In genomic region chr12:123237646-123238329, GRCh38 we compare ENCODE assay signal across 8 cellular contexts. TPM values are rescaled to one million over a fixed set of nuclear protein-coding genes. Genes with fewer than 3 reads are reported as not detected.
A peak's percentile ranks its signal among the peaks of the same experiment; 100 is the strongest.
DNase-seq lines count a peak whose midpoint lies in the region; ATAC-seq, FAIRE-seq and TF ChIP-seq lines count a peak whose summit lies in the region.

No MANE protein-coding gene starts in this region.

- 55 to 60% (median 58%) methylated on average over 6 of the region's 6 CpGs for WGBS in heart left ventricle, 4 donors
- WGBS in sigmoid colon, 2 donors, result 47 to 55% methylated on average over 6 of the region's 6 CpGs

- intact Hi-C loops in heart left ventricle (cut with DNase I), result loop anchor here in 9 of 10 donors (5.0 to 10.0 kb wide), 7 partner anchors 193 to 443 kb away; partner anchors contain the start of gene ARL6IP4 (in 4 of the 9)
- intact Hi-C loops in sigmoid colon (cut with DNase I), result loop anchor here (2.0 kb wide), 1 partner anchor 377 kb away; no protein-coding TSS in a partner anchor

- TF ChIP-seq POLR2A in heart left ventricle (IDR thresholded peaks at IDR 0.05), result no peak
- TF ChIP-seq POLR2A in sigmoid colon (IDR thresholded peaks at IDR 0.05), result no peak

- peak overlapping the region; percentile 71 for H3K27ac Mint-ChIP-seq in activated naive CD4-positive, alpha-beta T cell treated with anti-CD3 and anti-CD28 coated beads, Interleukin-2, amount 50 U/mL, for 24 hours

- H3K4me3 ChIP-seq in SK-N-MC, result no peak overlapping the region
- H3K4me3 ChIP-seq in heart left ventricle, result no peak overlapping the region
- no peak overlapping the region for H3K4me3 ChIP-seq in sigmoid colon

- peak overlapping the region; percentile 59 for H3K27ac ChIP-seq in SK-N-MC
- no peak overlapping the region for H3K27ac ChIP-seq in heart left ventricle
- peak overlapping the region in 2 of 4 donors; percentile 38 to 60 for H3K27ac ChIP-seq in sigmoid colon

- no peak for ATAC-seq in heart left ventricle
- no peak for ATAC-seq in GM21737 (IDR thresholded peaks at IDR 0.05; ENCODE audit: unreplicated experiment)
- ATAC-seq in GM21515 (IDR thresholded peaks at IDR 0.05; ENCODE audit: unreplicated experiment), result no peak

- peaks cover 5% of the 10 kb centered on the region for H3K36me3 Mint-ChIP-seq in activated naive CD4-positive, alpha-beta T cell treated with anti-CD3 and anti-CD28 coated beads, Interleukin-2, amount 50 U/mL, for 24 hours

- TF ChIP-seq CTCF in heart left ventricle (IDR thresholded peaks at IDR 0.05) (peak; percentile 68 to 82 (median 74)), sigmoid colon (IDR thresholded peaks at IDR 0.05) (peak; percentile 56 to 72 (median 66))

- H3K27me3 Mint-ChIP-seq in activated naive CD4-positive, alpha-beta T cell treated with anti-CD3 and anti-CD28 coated beads, Interleukin-2, amount 50 U/mL, for 24 hours, result no peaks in the 10 kb centered on the region

- in situ Hi-C loops in Caki2 (cut with HindIII; ENCODE audit: low pct_unique_long_range_greater_than_20kb, low sequenced_read_pairs), result loop anchor here (25.0 kb wide), 1 partner anchor 200 kb away; no protein-coding TSS in a partner anchor

- H3K9me3 Mint-ChIP-seq in activated naive CD4-positive, alpha-beta T cell treated with anti-CD3 and anti-CD28 coated beads, Interleukin-2, amount 50 U/mL, for 24 hours, result no peaks in the 10 kb centered on the region

- H3K9ac ChIP-seq in SK-N-MC (ENCODE audit: insufficient read length), result no peak overlapping the region

- no peak for TF ChIP-seq EP300 in sigmoid colon (IDR thresholded peaks at IDR 0.05)

- DNase-seq in Caki2 (ENCODE audit: low read depth) (peak; percentile 41), HTR-8/SVneo (ENCODE audit: insufficient read length, low spot score) (peak; percentile 51), SK-N-MC (ENCODE audit: low read depth, low spot score) (no peak), heart left ventricle (peak; percentile 50 to 72 (median 63)), sigmoid colon (peak; percentile 80)

- peaks cover 5 to 45% (median 28%) of the 10 kb centered on the region in 12 donors for H3K4me1 ChIP-seq in heart left ventricle
- peaks cover 0 to 51% (median 31%) of the 10 kb centered on the region in 4 donors for H3K4me1 ChIP-seq in sigmoid colon

- H3K36me3 ChIP-seq in SK-N-MC (ENCODE audit: insufficient read depth, low read length) (peaks cover 6% of the 10 kb centered on the region; the same call in 1 of the 2 replicates), heart left ventricle (peaks cover 0 to 20% (median 12%) of the 10 kb centered on the region in 9 donors), sigmoid colon (peaks cover 0 to 7% (median 0%) of the 10 kb centered on the region in 4 donors)

- no peak for FAIRE-seq in HTR-8/SVneo (lab: Jason Lieb, UNC)

- peaks cover 71% of the 10 kb centered on the region for H3K4me1 Mint-ChIP-seq in activated naive CD4-positive, alpha-beta T cell treated with anti-CD3 and anti-CD28 coated beads, Interleukin-2, amount 50 U/mL, for 24 hours

- H3K9me3 ChIP-seq in SK-N-MC (ENCODE audit: low read depth, low read length) (no peaks in the 10 kb centered on the region), heart left ventricle (no peaks in the 10 kb centered on the region), sigmoid colon (no peaks in the 10 kb centered on the region)

- peak overlapping the region; percentile 51 for H3K4me3 Mint-ChIP-seq in activated naive CD4-positive, alpha-beta T cell treated with anti-CD3 and anti-CD28 coated beads, Interleukin-2, amount 50 U/mL, for 24 hours

- H3K27me3 ChIP-seq in heart left ventricle, result no peaks in the 10 kb centered on the region
- no peaks in the 10 kb centered on the region for H3K27me3 ChIP-seq in sigmoid colon

RNA-seq across cellular contexts. Expression of gene MTRFR, which starts 4.6 kb away (rescaled TPM):
- 11.6 and 27.7 TPM in 2 replicates for total RNA-seq in Caki2 (2014; rRNA removed; shearing (Covaris generic); ENCODE audit: low replicate concordance)
- total RNA-seq in heart left ventricle (10 to 100 TPM in 6 of 9 donors, 1 to 10 TPM in 3; 7.9 to 13.3 (median 11.3) TPM), sigmoid colon (10 to 100 TPM in 3 of 4 donors, 1 to 10 TPM in 1; 9.3 to 19.1 (median 13.5) TPM)
- polyA plus RNA-seq in heart left ventricle (10 to 100 TPM; 12.4 to 16.0 TPM), sigmoid colon (10 to 100 TPM in 1 of 3 donors, 1 to 10 TPM in 2; 7.8 to 16.3 (median 9.7) TPM)

RNA-seq across cellular contexts. Expression of gene MPHOSPH9, which starts 4.8 kb away (rescaled TPM):
- 31.5 and 34.0 TPM in 2 replicates for total RNA-seq in Caki2 (2014; rRNA removed; shearing (Covaris generic); ENCODE audit: low replicate concordance)
- 10 to 100 TPM; 17.7 to 32.3 (median 23.4) TPM for total RNA-seq in heart left ventricle
- 1 to 10 TPM; 6.0 to 7.1 TPM for polyA plus RNA-seq in heart left ventricle
- 10 to 100 TPM; 17.4 to 47.6 (median 22.6) TPM for total RNA-seq in sigmoid colon
- 10 to 100 TPM in 1 of 3 donors, 1 to 10 TPM in 2; 4.2 to 10.2 (median 4.2) TPM for polyA plus RNA-seq in sigmoid colon

RNA-seq across cellular contexts. Expression of gene CDK2AP1, which starts 33.9 kb away (rescaled TPM):
- 99.1 and 194 TPM in 2 replicates for total RNA-seq in Caki2 (2014; rRNA removed; shearing (Covaris generic); ENCODE audit: low replicate concordance)
- total RNA-seq in heart left ventricle (10 to 100 TPM; 56.8 to 96.6 (median 81.9) TPM), sigmoid colon (100 to 1,000 TPM in 3 of 4 donors, 10 to 100 TPM in 1; 98.0 to 153 (median 127) TPM)
- polyA plus RNA-seq in heart left ventricle (100 to 1,000 TPM in 1 of 2 donors, 10 to 100 TPM in 1; 81.7 to 186 TPM), sigmoid colon (100 to 1,000 TPM in 1 of 3 donors, 10 to 100 TPM in 2; 56.9 to 102 (median 95.5) TPM)
